In the genomic region with DNA sequence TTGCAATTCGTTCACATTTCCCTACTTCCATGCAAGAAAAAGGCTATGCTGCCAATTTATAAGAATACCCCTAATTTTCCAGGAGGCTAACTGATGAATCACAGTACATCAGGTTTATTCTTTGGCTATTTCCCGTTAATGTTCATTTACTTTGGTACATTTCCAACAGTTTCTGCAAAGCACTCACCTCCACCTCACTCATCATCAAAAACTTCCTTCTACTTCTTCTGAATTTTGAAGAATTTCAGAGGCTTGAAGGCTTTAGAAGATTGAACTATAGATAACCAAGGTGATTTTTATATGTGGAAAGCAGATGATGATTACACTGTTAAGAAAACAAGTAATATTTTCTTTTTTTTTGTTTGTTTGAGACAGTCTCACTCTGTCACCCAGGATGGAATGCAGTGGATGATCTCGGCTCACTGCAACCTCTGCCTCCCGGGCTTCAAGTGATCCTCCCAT, we compare ENCODE assay signal across 18 cellular contexts.
DNase-seq lines count a peak whose midpoint lies in the region; ATAC-seq and TF ChIP-seq lines count a peak whose summit lies in the region.
"Had no signal": no experiment of that assay in that cellular context is flagged by ENCODE, and none has a peak within 500 bp of the region (broad histone marks: within the 10 kb centered on the region; RNA-seq: fewer than 3 reads in every experiment).

No MANE protein-coding gene starts in this region.

- H3K27ac ChIP-seq in upper lobe of left lung: no peak overlapping the region
- H3K27ac ChIP-seq: cardiac muscle cell, SJCRH30 had no signal

- peak in 1 of 4 donors; percentile 19 for TF ChIP-seq EP300 in upper lobe of left lung (IDR thresholded peaks at IDR 0.05)

- 77 to 79% methylated on average over 4 of the region's 4 CpGs for WGBS in upper lobe of left lung, 2 donors

- ATAC-seq in GM18861 (IDR thresholded peaks at IDR 0.05; ENCODE audit: unreplicated experiment): no peak
- ATAC-seq in upper lobe of left lung (ENCODE audit: low FRiP score in 2 of 2): no peak
- ATAC-seq in GM18502 (IDR thresholded peaks at IDR 0.05; ENCODE audit: poor library complexity, unreplicated experiment): no peak
- ATAC-seq: right cardiac atrium had no signal

- H3K9me3 ChIP-seq in upper lobe of left lung: no peaks in the 10 kb centered on the region
- H3K9me3 ChIP-seq: HAP-1, SJCRH30 had no signal

- DNase-seq in AG04449 (ENCODE audit: low read depth, low spot score) (peak; percentile 28), M059J (ENCODE audit: low read depth) (peak; percentile 81), cardiac fibroblast (ENCODE audit: low read depth in 2 of 2) (peak; percentile 42 to 78), kidney glomerular epithelial cell (lab: John Stamatoyannopoulos, UW) (peak; percentile 84), NCI-H2171 treated with DMSO at 0.1 percent for 48 hours (lab: John Stamatoyannopoulos, UW) (no peak), upper lobe of left lung (no peak)
- DNase-seq: activated CD8-positive, alpha-beta memory T cell treated with anti-CD3 and anti-CD28 coated beads, Interleukin-2, amount 50 U/mL, for 48 hours; activated naive CD4-positive, alpha-beta T cell treated with anti-CD3 and anti-CD28 coated beads for 36 hours; effector CD4-positive, alpha-beta T cell; NCI-H1694; NCI-H510A; right cardiac atrium; SJCRH30; T-helper 9 cell had no signal

- CTCF ChIA-PET in AG04449 (lab: Yijun Ruan, JAX): no interaction called here

- H3K4me3 ChIP-seq in AG04449 (ENCODE audit: low read depth, low read length) (no peak overlapping the region), cardiac fibroblast (replicated peaks in 1 of 2; ENCODE audit: low read depth in 2 of 2, low read length in 2 of 2) (no peak overlapping the region), upper lobe of left lung (no peak overlapping the region)
- H3K4me3 ChIP-seq: cardiac muscle cell, HAP-1, SJCRH30 had no signal

- H3K36me3 ChIP-seq in upper lobe of left lung: peaks cover 0 to 52% (median under 1%) of the 10 kb centered on the region in 4 donors

- H3K4me1 ChIP-seq in upper lobe of left lung: peaks cover 0 to 2% (median 0%) of the 10 kb centered on the region in 4 donors
- H3K4me1 ChIP-seq: SJCRH30 had no signal

- no peak for TF ChIP-seq POLR2A in upper lobe of left lung (IDR thresholded peaks at IDR 0.05)

- TF ChIP-seq CTCF in AG04449 (IDR thresholded peaks at IDR 0.05; ENCODE audit: insufficient read depth, low read length, missing control alignments) (no peak), cardiac fibroblast (IDR thresholded peaks at IDR 0.05; ENCODE audit: low read depth, low read length) (no peak), upper lobe of left lung (IDR thresholded peaks at IDR 0.05) (no peak)

- no peaks in the 10 kb centered on the region for H3K27me3 ChIP-seq in upper lobe of left lung
- H3K27me3 ChIP-seq: cardiac muscle cell, SJCRH30 had no signal

- POLR2A ChIA-PET in AG04449 (lab: Yijun Ruan, JAX): no interaction called here

Comparison
In these comparisons a context has a peak if more than half of its experiments do, and no peak if none do; other contexts are left out.
1. DNase-seq: peak in AG04449 (single experiment), M059J (single experiment), cardiac fibroblast (2 of 2) and kidney glomerular epithelial cell (single experiment); none in NCI-H2171 treated with DMSO at 0.1 percent for 48 hours (single experiment) and upper lobe of left lung (0 of 2).